22 cellular contexts compared by ENCODE assay signal in genomic region chr10:34079702-34080484, GRCh38.
"Had no signal": no experiment of that assay in that cellular context is flagged by ENCODE, and none has a peak within 500 bp of the region (broad histone marks: within the 10 kb centered on the region; RNA-seq: fewer than 3 reads in every experiment).

No MANE protein-coding gene starts in this region.

- H3K9ac ChIP-seq: parathyroid adenoma had no signal

- H3K4me2 ChIP-seq: hepatocyte had no signal

- H3K9me3 ChIP-seq: neutrophil, testis, uterus had no signal

- DNase-seq: caudate nucleus; cerebellar nuclear complex; cortex of kidney; effector CD4-positive, alpha-beta T cell; head of caudate nucleus; kidney; natural killer cell; spleen; stimulated activated CD4-positive, alpha-beta T cell treated with anti-CD3 and anti-CD28 coated beads, Interleukin-4, amount 100 ng/mL, for 4 hours; stimulated activated naive CD8-positive, alpha-beta T cell treated with anti-CD3 and anti-CD28 coated beads, Interleukin-15, Interleukin-2, amounts not matched to agents 100 U/mL and 50 U/mL, for 24 hours; substantia nigra had no signal

- FAIRE-seq: frontal cortex, kidney had no signal

- H3K27me3 ChIP-seq: hepatocyte, neutrophil, sigmoid colon, spleen, testis, tibial artery, uterus had no signal

- H3K4me3 ChIP-seq: dorsolateral prefrontal cortex, hepatocyte, sigmoid colon, skin epidermis, spleen, testis, tibial artery, uterus had no signal

- H3K4me1 ChIP-seq: parathyroid adenoma, sigmoid colon, uterus had no signal

- H2AFZ ChIP-seq: hepatocyte, parathyroid adenoma had no signal

- ATAC-seq: natural killer cell; stimulated activated memory B cell treated with anti-CD40 and anti-IgM and Interleukin-4, amounts not matched to agents 10 μg/mL and 1 μg/mL and 100 μg/mL, for 72 hours; stimulated activated naive CD8-positive, alpha-beta T cell treated with anti-CD3 and anti-CD28 coated beads, Interleukin-15, Interleukin-2, amounts not matched to agents 100 U/mL and 50 U/mL, for 24 hours had no signal

- H3K36me3 ChIP-seq: neutrophil, sigmoid colon, spleen, tibial artery, uterus had no signal

- H3K27ac ChIP-seq: dorsolateral prefrontal cortex, hepatocyte, neutrophil, parathyroid adenoma had no signal
